Comparison of ENCODE assay signal across 12 cellular contexts in genomic region chr17:21289175-21289901, GRCh38. TPM values are rescaled to one million over a fixed set of nuclear protein-coding genes. Genes with fewer than 3 reads are reported as not detected.
A peak's percentile ranks its signal among the peaks of the same experiment; 100 is the strongest.
DNase-seq lines count a peak whose midpoint lies in the region; ATAC-seq and TF ChIP-seq lines count a peak whose summit lies in the region.
"Had no signal": no experiment of that assay in that cellular context is flagged by ENCODE, and none has a peak within 500 bp of the region (broad histone marks: within the 10 kb centered on the region; RNA-seq: fewer than 3 reads in every experiment).

No MANE protein-coding gene starts in this region.

- H3K27me3 ChIP-seq in CD8-positive, alpha-beta T cell (ENCODE audit: insufficient read depth, low read length): no peaks in the 10 kb centered on the region
- H3K27me3 ChIP-seq in Loucy (ENCODE audit: insufficient read depth, low read length, poor library complexity, severe bottlenecking): no peaks in the 10 kb centered on the region
- no peaks in the 10 kb centered on the region for H3K27me3 ChIP-seq in effector memory CD4-positive, alpha-beta T cell (replicated peaks; ENCODE audit: control insufficient read depth, insufficient read depth, low read length, poor library complexity, severe bottlenecking)
- H3K27me3 ChIP-seq in psoas muscle (ENCODE audit: insufficient read depth in 3 of 3, low read length in 2 of 3): peaks cover 0 to 2% (median 0%) of the 10 kb centered on the region in 3 donors

- H3K9me2 ChIP-seq in Loucy (replicated peaks; ENCODE audit: low read depth, low read length): no peaks in the 10 kb centered on the region

- H3K9me3 ChIP-seq in CD8-positive, alpha-beta T cell (ENCODE audit: low read length): no peaks in the 10 kb centered on the region
- H3K9me3 ChIP-seq in Loucy (ENCODE audit: insufficient read depth, low read depth, low read length): no peaks in the 10 kb centered on the region
- H3K9me3 ChIP-seq in effector memory CD4-positive, alpha-beta T cell (ENCODE audit: control insufficient read depth, low read length): no peaks in the 10 kb centered on the region
- H3K9me3 ChIP-seq in psoas muscle: no peaks in the 10 kb centered on the region

- H3K27me3 Mint-ChIP-seq in CD8-positive, alpha-beta T cell (ENCODE audit: low read depth): no peaks in the 10 kb centered on the region

- peak overlapping the region; percentile 68 for H3K9ac ChIP-seq in Loucy (ENCODE audit: low read depth, low read length, poor library complexity, severe bottlenecking)

- H2AFZ ChIP-seq in Loucy (ENCODE audit: low read length): no peak overlapping the region

- POLR2A ChIA-PET in CD8-positive, alpha-beta T cell (lab: Charles Lee): interaction anchor here (1.6 kb wide), 1 partner anchor 246 kb away, joined by 6 read pairs; the partner anchor contains the start of gene USP22

- peaks cover 39% of the 10 kb centered on the region for H4K20me1 ChIP-seq in Loucy (ENCODE audit: insufficient read depth, low read length, poor library complexity, severe bottlenecking)

- peaks cover 21% of the 10 kb centered on the region for H3K36me3 Mint-ChIP-seq in CD8-positive, alpha-beta T cell

- H3K9me3 Mint-ChIP-seq in CD8-positive, alpha-beta T cell: peaks cover 2% of the 10 kb centered on the region

- peaks cover 72% of the 10 kb centered on the region for H3K79me2 ChIP-seq in Loucy (ENCODE audit: insufficient read depth, low read length)

- H3K4me3 ChIP-seq in CD8-positive, alpha-beta T cell (ENCODE audit: low read depth, low read length): no peak overlapping the region
- H3K4me3 ChIP-seq in Loucy (ENCODE audit: low read length, poor library complexity, severe bottlenecking) (peak overlapping the region; percentile 92), psoas muscle (peak overlapping the region; percentile 89)
- no peak overlapping the region for H3K4me3 ChIP-seq in effector memory CD4-positive, alpha-beta T cell (ENCODE audit: insufficient read depth, low read depth, low read length, poor library complexity, severe bottlenecking)

- H3F3A ChIP-seq in Loucy (ENCODE audit: low read depth): no peaks in the 10 kb centered on the region

- peak overlapping the region; percentile 96 for H3K27ac Mint-ChIP-seq in CD8-positive, alpha-beta T cell

- peaks cover 53% of the 10 kb centered on the region for H3K4me1 Mint-ChIP-seq in CD8-positive, alpha-beta T cell (ENCODE audit: low read depth)

- TF ChIP-seq CTCF in CD8-positive, alpha-beta T cell (IDR thresholded peaks at IDR 0.05): no peak
- no peak for TF ChIP-seq CTCF in Loucy (conservative IDR thresholded peaks at IDR 0.05; ENCODE audit: low read length)
- no peak for TF ChIP-seq CTCF in psoas muscle (IDR thresholded peaks at IDR 0.05)

- intact Hi-C loops in CD8-positive, alpha-beta T cell (cut with DNase I, micrococcal nuclease): loop anchor here (2.0 to 5.0 kb wide), 3 partner anchors 33 to 263 kb away; no protein-coding TSS in a partner anchor
- intact Hi-C loops in psoas muscle (cut with DNase I): loop anchor here (5.0 to 10.0 kb wide), 5 partner anchors 37 to 225 kb away; partner anchors contain the start of genes DHRS7B (in 2 of the 2), NATD1 (in 1 of the 2) and TMEM11 (in 1 of the 2)

- peaks cover 40% of the 10 kb centered on the region for H3K4me1 ChIP-seq in CD8-positive, alpha-beta T cell (ENCODE audit: insufficient read depth, low read length)
- peaks cover 44% of the 10 kb centered on the region for H3K4me1 ChIP-seq in Loucy (ENCODE audit: insufficient read depth, low read length, poor library complexity, severe bottlenecking)
- peaks cover 34% of the 10 kb centered on the region for H3K4me1 ChIP-seq in effector memory CD4-positive, alpha-beta T cell (ENCODE audit: control insufficient read depth, insufficient read depth, low read length, poor library complexity, severe bottlenecking)
- H3K4me1 ChIP-seq in psoas muscle: peaks cover 55% of the 10 kb centered on the region

- no peak overlapping the region for H3K27ac ChIP-seq in CD8-positive, alpha-beta T cell (ENCODE audit: low read depth, low read length)
- peak overlapping the region; percentile 90 for H3K27ac ChIP-seq in effector memory CD4-positive, alpha-beta T cell (ENCODE audit: insufficient read depth, low read length, poor library complexity, severe bottlenecking)
- H3K27ac ChIP-seq in psoas muscle: peak overlapping the region; percentile 99

- H3K4me2 ChIP-seq in Loucy (ENCODE audit: low read depth, low read length, poor library complexity, severe bottlenecking): peak overlapping the region; percentile 96

- no peaks in the 10 kb centered on the region for H3K36me3 ChIP-seq in CD8-positive, alpha-beta T cell (ENCODE audit: insufficient read depth, low read length)
- H3K36me3 ChIP-seq in Loucy (ENCODE audit: insufficient read depth, low read length) (no peaks in the 10 kb centered on the region; the same call in 1 of the 2 replicates), psoas muscle (ENCODE audit: insufficient read depth in 1 of 2, low read depth in 1 of 2) (peaks cover 0 to 11% of the 10 kb centered on the region in 2 donors)
- no peaks in the 10 kb centered on the region for H3K36me3 ChIP-seq in effector memory CD4-positive, alpha-beta T cell (ENCODE audit: control insufficient read depth, insufficient read depth, low read length)

- DNase-seq in CD8-positive, alpha-beta T cell: no peak
- no peak for DNase-seq in effector memory CD4-positive, alpha-beta T cell
- DNase-seq in psoas muscle: no peak
- DNase-seq in stimulated activated CD4-positive, alpha-beta T cell treated with anti-CD3 and anti-CD28 coated beads, Interleukin-2, amount 100 ng/mL, for 24 hours: no peak
- DNase-seq in NCI-H146 treated with DMSO at 0.1 percent for 48 hours (lab: John Stamatoyannopoulos, UW; ENCODE audit: unreplicated experiment): no peak
- DNase-seq: activated CD4-positive, CD25-positive, alpha-beta regulatory T cell; foreskin melanocyte; KBM-7; NCI-H82 had no signal

- H3K4me3 Mint-ChIP-seq in CD8-positive, alpha-beta T cell: no peak overlapping the region

- 36 to 50% (median 41%) methylated on average over 5 to 11 of the region's 11 CpGs for WGBS in psoas muscle, 3 donors

- ATAC-seq in CD8-positive, alpha-beta T cell: no peak
- ATAC-seq in psoas muscle (no peak), HG03457 (IDR thresholded peaks at IDR 0.05; ENCODE audit: unreplicated experiment) (no peak), HG03354 (IDR thresholded peaks at IDR 0.05; ENCODE audit: poor library complexity, severe bottlenecking, unreplicated experiment) (no peak)

- CTCF ChIA-PET in CD8-positive, alpha-beta T cell (lab: Charles Lee): interaction anchor here (1.7 to 5.6 kb wide), 2 partner anchors 12 to 170 kb away, joined by 3 to 41 read pairs; no protein-coding TSS in a partner anchor

RNA-seq across cellular contexts. Expression of gene MAP2K3, which starts 4.8 kb away (rescaled TPM):
- 10 to 100 TPM; 59.9 to 63.8 TPM for total RNA-seq in CD8-positive, alpha-beta T cell
- 100 to 1,000 TPM in 2 of 4 donors, 10 to 100 TPM in 2; 64.4 to 126 (median 107) TPM for total RNA-seq in psoas muscle
- 100 to 1,000 TPM in 2 of 3 donors, 10 to 100 TPM in 1; 86.3 to 229 (median 146) TPM for polyA plus RNA-seq in psoas muscle

RNA-seq across cellular contexts. Expression of gene NATD1, which starts 36.1 kb away (rescaled TPM):
- total RNA-seq in CD8-positive, alpha-beta T cell: 1 to 10 TPM; 6.3 to 6.6 TPM
- 10 to 100 TPM; 21.6 to 48.0 (median 24.5) TPM for total RNA-seq in psoas muscle
- polyA plus RNA-seq in psoas muscle: 10 to 100 TPM in 2 of 3 donors, 1 to 10 TPM in 1; 4.7 to 15.1 (median 10.5) TPM

Comparison
In these comparisons a context has a peak if more than half of its experiments do, and no peak if none do; other contexts are left out.
1. H3K4me3 ChIP-seq: peak in Loucy (single experiment) and psoas muscle (single experiment); none in CD8-positive, alpha-beta T cell (single experiment) and effector memory CD4-positive, alpha-beta T cell (single experiment).